In genomic region chr1:214341918-214342317, GRCh38 we compare ENCODE assay signal across 17 cellular contexts.
A peak's percentile ranks its signal among the peaks of the same experiment; 100 is the strongest.
DNase-seq lines count a peak whose midpoint lies in the region; ATAC-seq and TF ChIP-seq lines count a peak whose summit lies in the region.
"Had no signal": no experiment of that assay in that cellular context is flagged by ENCODE, and none has a peak within 500 bp of the region (broad histone marks: within the 10 kb centered on the region; RNA-seq: fewer than 3 reads in every experiment).

No MANE protein-coding gene starts in this region.

- TF ChIP-seq CTCF in C4-2B (conservative IDR thresholded peaks at IDR 0.05) (peak; percentile 33), LNCAP (IDR thresholded peaks at IDR 0.05) (peak; percentile 56; the same call in 1 of the 2 replicates), astrocyte of the cerebellum (IDR thresholded peaks at IDR 0.05; ENCODE audit: low read depth, low read length, missing control alignments) (peak; percentile 65), fibroblast of villous mesenchyme (IDR thresholded peaks at IDR 0.05; ENCODE audit: insufficient read depth, low read depth, low read length) (peak; percentile 31), mammary epithelial cell (conservative IDR thresholded peaks at IDR 0.05 in 1 of 2, IDR thresholded peaks at IDR 0.05 in 1 of 2; ENCODE audit: extremely low read depth in 1 of 2, insufficient read depth in 1 of 2, low read depth in 1 of 2, low read length in 2 of 2) (no peak)

- dilution Hi-C loops in mammary epithelial cell (cut with HindIII; ENCODE audit: low sequenced_read_pairs), result loop anchor here (10.0 kb wide), 1 partner anchor 263 kb away; the partner anchor contains the start of gene CENPF

- intact Hi-C loops in mammary epithelial cell (cut with micrococcal nuclease), result no loop called here

- in situ Hi-C loops in astrocyte of the cerebellum (cut with HindIII; ENCODE audit: low sequenced_read_pairs), result loop anchor here (25.0 kb wide), 2 partner anchors 245 to 1255 kb away; no protein-coding TSS in a partner anchor
- in situ Hi-C loops in mammary epithelial cell (cut with MboI; ENCODE audit: low sequenced_read_pairs in 2 of 2), result no loop called here

- BruUV-seq in mammary epithelial cell (replicated peaks; lab: Mats Ljungman, UMichigan), result no TSS peak

- no peaks in the 10 kb centered on the region for H3K27me3 ChIP-seq in mammary epithelial cell (ENCODE audit: insufficient read depth, low read length)

- no peak overlapping the region for H3K4me2 ChIP-seq in mammary epithelial cell (ENCODE audit: insufficient read depth, low read depth, low read length)

- DNase-seq in astrocyte of the cerebellum (ENCODE audit: low read depth) (peak; percentile 23), fibroblast of villous mesenchyme (ENCODE audit: low read depth) (peak; percentile 29), mammary epithelial cell (no peak), T-helper 1 cell (no peak)
- DNase-seq: AML-193, COR-L47, DMS153, KBM-7, NCI-H1092, NCI-H146, NCI-H2081, NCI-H2227 treated with DMSO at 0.1 percent for 48 hours, NCI-H524 had no signal

- H3K27ac ChIP-seq in C4-2B (no peak overlapping the region), mammary epithelial cell (ENCODE audit: insufficient read depth, low read depth, low read length) (no peak overlapping the region)

- no peaks in the 10 kb centered on the region for H3K79me2 ChIP-seq in mammary epithelial cell (ENCODE audit: insufficient read depth, low read length)

- H3K36me3 ChIP-seq in mammary epithelial cell (ENCODE audit: insufficient read depth, low read length), result peaks cover 19% of the 10 kb centered on the region

- H3K4me1 ChIP-seq in mammary epithelial cell (ENCODE audit: insufficient read depth, low read length), result no peaks in the 10 kb centered on the region

- no peak overlapping the region for H3K9ac ChIP-seq in mammary epithelial cell (ENCODE audit: insufficient read depth, low read length)

- no peaks in the 10 kb centered on the region for H3K9me3 ChIP-seq in mammary epithelial cell (replicated peaks; ENCODE audit: insufficient read depth, low read length)

- H2AFZ ChIP-seq in mammary epithelial cell (ENCODE audit: low read depth, low read length), result no peak overlapping the region

- H3K4me3 ChIP-seq in astrocyte of the cerebellum (ENCODE audit: low read depth, low read length), result no peak overlapping the region
- H3K4me3 ChIP-seq in fibroblast of villous mesenchyme (ENCODE audit: low read depth, low read length), result no peak overlapping the region
- no peak overlapping the region for H3K4me3 ChIP-seq in mammary epithelial cell (replicated peaks in 1 of 3; ENCODE audit: insufficient read depth in 1 of 3, low read depth in 2 of 3, low read length in 3 of 3)

- no peaks in the 10 kb centered on the region for H4K20me1 ChIP-seq in mammary epithelial cell (ENCODE audit: insufficient read depth, low read length)

- CTCF ChIA-PET in mammary epithelial cell (lab: Charles Lee; ENCODE audit: low non-redundant PET), result no interaction called here

- ATAC-seq in GM18511 (IDR thresholded peaks at IDR 0.05; ENCODE audit: unreplicated experiment) (no peak), GM19467 (IDR thresholded peaks at IDR 0.05; ENCODE audit: unreplicated experiment) (no peak)

- 83% methylated on average over 3 of the region's 3 CpGs for WGBS in mammary epithelial cell (ENCODE audit: low coverage, missing lambda C conversion rate)

Comparison
In these comparisons a context has a peak if more than half of its experiments do, and no peak if none do; other contexts are left out.
1. CTCF ChIP-seq: peak in C4-2B (single experiment), LNCAP (single experiment), astrocyte of the cerebellum (single experiment) and fibroblast of villous mesenchyme (single experiment); none in mammary epithelial cell (0 of 2).
2. DNase-seq: peak in astrocyte of the cerebellum (single experiment) and fibroblast of villous mesenchyme (single experiment); none in mammary epithelial cell (single experiment) and T-helper 1 cell (0 of 5).